Comparison of ENCODE assay signal across 9 cellular contexts in genomic region chr5:96896806-96897205, GRCh38. TPM values are rescaled to one million over a fixed set of nuclear protein-coding genes. Genes with fewer than 3 reads are reported as not detected.
DNase-seq lines count a peak whose midpoint lies in the region; ATAC-seq and TF ChIP-seq lines count a peak whose summit lies in the region.
"Had no signal": no experiment of that assay in that cellular context is flagged by ENCODE, and none has a peak within 500 bp of the region (broad histone marks: within the 10 kb centered on the region; RNA-seq: fewer than 3 reads in every experiment).

No MANE protein-coding gene starts in this region.

- peaks cover 71% of the 10 kb centered on the region for H3K36me3 ChIP-seq in OCI-LY7 (ENCODE audit: insufficient read depth, low read length)
- H3K36me3 ChIP-seq in osteoblast (ENCODE audit: insufficient read depth, low read length): no peaks in the 10 kb centered on the region
- H3K36me3 ChIP-seq: cardiac muscle cell had no signal

- H3K79me2 ChIP-seq in OCI-LY7 (ENCODE audit: insufficient read depth, low read depth, low read length): no peaks in the 10 kb centered on the region; the same call in 1 of the 2 replicates
- H3K79me2 ChIP-seq in osteoblast (ENCODE audit: insufficient read depth, low read length): no peaks in the 10 kb centered on the region

- H3K4me2 ChIP-seq in OCI-LY7 (ENCODE audit: low read length) (peak overlapping the region; percentile 67), osteoblast (ENCODE audit: insufficient read depth, low read length) (no peak overlapping the region)

- intact Hi-C loops in OCI-LY7 (cut with micrococcal nuclease; ENCODE audit: unreplicated experiment) (no loop called here), sciatic nerve (cut with DNase I) (no loop called here)

- peaks cover 23% of the 10 kb centered on the region for H3K4me1 ChIP-seq in OCI-LY7 (ENCODE audit: insufficient read depth, low read length, poor library complexity, severe bottlenecking)
- H3K4me1 ChIP-seq in foreskin keratinocyte: peaks cover 6% of the 10 kb centered on the region
- peaks cover 8% of the 10 kb centered on the region for H3K4me1 ChIP-seq in osteoblast (ENCODE audit: insufficient read depth, low read length)
- H3K4me1 ChIP-seq: psoas muscle had no signal

- DNase-seq in GM19238 (ENCODE audit: insufficient read length, low spot score) (peak; percentile 46), OCI-LY7 (ENCODE audit: low spot score) (peak; percentile 81), sciatic nerve (ENCODE audit: low spot score) (no peak), foreskin keratinocyte (no peak), osteoblast (ENCODE audit: insufficient read length, low spot score, missing footprints) (no peak), DMS114 treated with DMSO at 0.1 percent for 48 hours (lab: John Stamatoyannopoulos, UW; ENCODE audit: unreplicated experiment) (no peak)
- DNase-seq: psoas muscle had no signal

- H3K27ac ChIP-seq in OCI-LY7 (ENCODE audit: low read depth, low read length, poor library complexity, severe bottlenecking): peak overlapping the region; percentile 73
- H3K27ac ChIP-seq in foreskin keratinocyte: no peak overlapping the region
- H3K27ac ChIP-seq in osteoblast (ENCODE audit: low read depth, low read length): no peak overlapping the region
- H3K27ac ChIP-seq: cardiac muscle cell, psoas muscle had no signal

- no TSS peak for BruUV-seq in OCI-LY7 (replicated peaks; lab: Mats Ljungman, UMichigan)

- no peaks in the 10 kb centered on the region for H3K27me3 ChIP-seq in foreskin keratinocyte
- H3K27me3 ChIP-seq in osteoblast (ENCODE audit: insufficient read depth, low read length): no peaks in the 10 kb centered on the region
- H3K27me3 ChIP-seq: cardiac muscle cell had no signal

- no peaks in the 10 kb centered on the region for H4K20me1 ChIP-seq in OCI-LY7 (ENCODE audit: insufficient read depth, low read length)
- H4K20me1 ChIP-seq in osteoblast (ENCODE audit: insufficient read depth, low read length): no peaks in the 10 kb centered on the region

- no peaks in the 10 kb centered on the region for H3K9me2 ChIP-seq in OCI-LY7 (ENCODE audit: insufficient read depth, low read length)

- POLR2A ChIA-PET in OCI-LY7 (lab: Charles Lee): interaction anchor here (0.6 to 2.8 kb wide), 19 partner anchors 8 to 284 kb away, joined by 3 to 17 read pairs (median 5); partner anchors contain the start of gene ERAP2

- CTCF ChIA-PET in OCI-LY7 (lab: Charles Lee; ENCODE audit: unreplicated experiment): interaction anchor here (1.0 to 1.4 kb wide), 3 partner anchors 11 to 28 kb away, joined by 3 read pairs; no protein-coding TSS in a partner anchor

- 0 out of 2 replicates have a peak overlapping the region, but pooled peaks have one; percentile 5 for H2AFZ ChIP-seq in OCI-LY7 (ENCODE audit: low read length)
- no peak overlapping the region for H2AFZ ChIP-seq in osteoblast (ENCODE audit: low read length)

- H3K9me3 ChIP-seq in OCI-LY7 (ENCODE audit: low read length) (no peaks in the 10 kb centered on the region), osteoblast (ENCODE audit: low read depth, low read length) (no peaks in the 10 kb centered on the region)
- H3K9me3 ChIP-seq: psoas muscle had no signal

- ATAC-seq in HG02870 (IDR thresholded peaks at IDR 0.05; ENCODE audit: unreplicated experiment) (peak; percentile 92), sciatic nerve (peak; percentile 68), foreskin keratinocyte (no peak)

- TF ChIP-seq CTCF in OCI-LY7 (conservative IDR thresholded peaks at IDR 0.05; ENCODE audit: low read length) (peak; percentile 36; the same call in 1 of the 2 replicates), foreskin keratinocyte (conservative IDR thresholded peaks at IDR 0.05) (no peak), osteoblast (IDR thresholded peaks at IDR 0.05; ENCODE audit: extremely low read depth, low read depth, low read length) (no peak)

- H3K4me3 ChIP-seq in OCI-LY7 (ENCODE audit: low read depth, low read length, poor library complexity, severe bottlenecking) (peak overlapping the region; percentile 39), osteoblast (ENCODE audit: insufficient read depth, low read length) (no peak overlapping the region)
- H3K4me3 ChIP-seq: cardiac muscle cell, psoas muscle had no signal

RNA-seq across cellular contexts. Expression of gene ERAP2, which starts 20.5 kb away (rescaled TPM):
- 29.3 and 35.6 TPM in 2 replicates for total RNA-seq in OCI-LY7 (2014; rRNA removed; shearing (Covaris generic))
- total RNA-seq in OCI-LY7 (2022) (19.5 and 26.2 TPM in 2 replicates), sciatic nerve (14.8 TPM), foreskin keratinocyte (29.8 and 66.7 TPM in 2 replicates), osteoblast (5.6 and 84.7 TPM in 2 replicates)
- 11.6 and 23.3 TPM in 2 replicates for polyA plus RNA-seq in foreskin keratinocyte
- total RNA-seq: cardiac muscle cell had no signal

RNA-seq across cellular contexts. Expression of gene LNPEP, which starts 39.1 kb away (rescaled TPM):
- 68.5 and 79.1 TPM in 2 replicates for total RNA-seq in OCI-LY7 (2014; rRNA removed; shearing (Covaris generic))
- total RNA-seq in OCI-LY7 (2022): 116 and 139 TPM in 2 replicates
- 43.1 TPM for total RNA-seq in sciatic nerve
- total RNA-seq in foreskin keratinocyte: 28.9 and 30.7 TPM in 2 replicates
- polyA plus RNA-seq in foreskin keratinocyte: 2.9 and 3.1 TPM in 2 replicates
- 44.9 and 53.6 TPM in 2 replicates for total RNA-seq in osteoblast

Comparison
In these comparisons a context has a peak if more than half of its experiments do, and no peak if none do; other contexts are left out.
1. DNase-seq: peak in GM19238 (single experiment) and OCI-LY7 (single experiment); none in sciatic nerve (single experiment), foreskin keratinocyte (0 of 2), osteoblast (single experiment) and DMS114 treated with DMSO at 0.1 percent for 48 hours (single experiment).